In the genomic region with DNA sequence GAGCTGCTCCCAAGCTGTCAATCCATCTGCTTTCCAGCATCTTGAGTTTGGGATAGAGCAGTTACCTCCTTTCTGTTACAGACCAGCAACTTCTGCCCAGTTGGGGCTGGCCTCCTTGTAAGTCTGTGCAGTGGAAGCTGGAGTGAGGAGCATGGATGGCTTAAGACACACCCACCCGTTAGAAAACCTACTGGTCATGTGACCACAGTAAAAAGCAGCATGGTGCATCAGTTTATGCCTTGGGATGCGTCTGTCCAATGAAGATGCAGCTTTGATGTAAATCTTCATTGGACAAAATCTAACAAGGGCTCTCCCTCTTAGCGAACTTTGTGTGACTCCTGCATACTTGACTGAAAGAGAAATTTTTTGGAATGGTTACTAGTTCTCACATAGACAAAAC, we compare ENCODE assay signal across 26 cellular contexts.
"Had no signal": no experiment of that assay in that cellular context is flagged by ENCODE, and none has a peak within 500 bp of the region (broad histone marks: within the 10 kb centered on the region; RNA-seq: fewer than 3 reads in every experiment).

No MANE protein-coding gene starts in this region.

- H3K27ac ChIP-seq: left lung, lower lobe of right lung, neutrophil, right atrium auricular region, skin epidermis, suprapubic skin, thoracic aorta, tibial artery, upper lobe of right lung had no signal

- H3K36me3 Mint-ChIP-seq: naive thymus-derived CD8-positive, alpha-beta T cell; stimulated activated effector memory CD8-positive, alpha-beta T cell treated with anti-CD3 and anti-CD28 coated beads, Interleukin-12 subunit alpha, Interleukin-12 subunit beta, amount 100 ng/mL, for 72 hours had no signal

- H3K4me3 ChIP-seq: left lung, lower lobe of right lung, right atrium auricular region, skin epidermis, suprapubic skin, thoracic aorta, tibial artery, upper lobe of right lung had no signal

- H3K27me3 ChIP-seq: left lung, right atrium auricular region, suprapubic skin, upper lobe of right lung had no signal

- H3K9me3 ChIP-seq: lower lobe of right lung, neutrophil, right atrium auricular region, suprapubic skin, thoracic aorta, tibial artery, upper lobe of right lung had no signal

- FAIRE-seq: kidney, urothelium cell line had no signal

- H3K9me3 Mint-ChIP-seq: neural crest cell had no signal

- H3K4me3 Mint-ChIP-seq: naive thymus-derived CD8-positive, alpha-beta T cell; nephron; neural crest cell; stimulated activated effector memory CD8-positive, alpha-beta T cell treated with anti-CD3 and anti-CD28 coated beads, Interleukin-12 subunit alpha, Interleukin-12 subunit beta, amount 100 ng/mL, for 72 hours; stimulated activated naive CD8-positive, alpha-beta T cell treated with anti-CD3 and anti-CD28 coated beads, Interleukin-15, Interleukin-2, amounts not matched to agents 100 ng/mL and 50 ng/mL, for 24 hours had no signal

- ATAC-seq: left colon; left lung; lower lobe of right lung; naive thymus-derived CD8-positive, alpha-beta T cell; sciatic nerve; stimulated activated effector memory CD8-positive, alpha-beta T cell treated with anti-CD3 and anti-CD28 coated beads, Interleukin-12 subunit alpha, Interleukin-12 subunit beta, amount 100 ng/mL, for 72 hours; upper lobe of right lung had no signal

- H3K4me1 Mint-ChIP-seq: naive thymus-derived CD8-positive, alpha-beta T cell; stimulated activated effector memory CD8-positive, alpha-beta T cell treated with anti-CD3 and anti-CD28 coated beads, Interleukin-12 subunit alpha, Interleukin-12 subunit beta, amount 100 ng/mL, for 72 hours had no signal

- H3K4me1 ChIP-seq: left lung, lower lobe of right lung, right atrium auricular region, suprapubic skin, tibial artery, upper lobe of right lung had no signal

- DNase-seq: hippocampal formation; kidney; left colon; left lung; lower lobe of right lung; mammary epithelial cell; mesenchymal stem cell; naive thymus-derived CD8-positive, alpha-beta T cell; occipital lobe; stimulated activated CD4-positive, alpha-beta T cell treated with anti-CD3 and anti-CD28 coated beads, Interleukin-4, amount 100 ng/mL, for 24 hours; stimulated activated naive CD4-positive, alpha-beta T cell; tibial artery; trophoblast cell; upper lobe of right lung had no signal

- H3K36me3 ChIP-seq: left lung, lower lobe of right lung, neutrophil, right atrium auricular region, suprapubic skin, thoracic aorta, tibial artery, upper lobe of right lung had no signal

- H3K27ac Mint-ChIP-seq: naive thymus-derived CD8-positive, alpha-beta T cell; nephron; progenitor cell of endocrine pancreas; stimulated activated effector memory CD8-positive, alpha-beta T cell treated with anti-CD3 and anti-CD28 coated beads, Interleukin-12 subunit alpha, Interleukin-12 subunit beta, amount 100 ng/mL, for 72 hours; stimulated activated naive CD8-positive, alpha-beta T cell treated with anti-CD3 and anti-CD28 coated beads, Interleukin-15, Interleukin-2, amounts not matched to agents 100 ng/mL and 50 ng/mL, for 24 hours had no signal

- H3K27me3 Mint-ChIP-seq: stimulated activated naive CD8-positive, alpha-beta T cell treated with anti-CD3 and anti-CD28 coated beads, Interleukin-15, Interleukin-2, amounts not matched to agents 100 ng/mL and 50 ng/mL, for 24 hours had no signal
